In the genomic region with DNA sequence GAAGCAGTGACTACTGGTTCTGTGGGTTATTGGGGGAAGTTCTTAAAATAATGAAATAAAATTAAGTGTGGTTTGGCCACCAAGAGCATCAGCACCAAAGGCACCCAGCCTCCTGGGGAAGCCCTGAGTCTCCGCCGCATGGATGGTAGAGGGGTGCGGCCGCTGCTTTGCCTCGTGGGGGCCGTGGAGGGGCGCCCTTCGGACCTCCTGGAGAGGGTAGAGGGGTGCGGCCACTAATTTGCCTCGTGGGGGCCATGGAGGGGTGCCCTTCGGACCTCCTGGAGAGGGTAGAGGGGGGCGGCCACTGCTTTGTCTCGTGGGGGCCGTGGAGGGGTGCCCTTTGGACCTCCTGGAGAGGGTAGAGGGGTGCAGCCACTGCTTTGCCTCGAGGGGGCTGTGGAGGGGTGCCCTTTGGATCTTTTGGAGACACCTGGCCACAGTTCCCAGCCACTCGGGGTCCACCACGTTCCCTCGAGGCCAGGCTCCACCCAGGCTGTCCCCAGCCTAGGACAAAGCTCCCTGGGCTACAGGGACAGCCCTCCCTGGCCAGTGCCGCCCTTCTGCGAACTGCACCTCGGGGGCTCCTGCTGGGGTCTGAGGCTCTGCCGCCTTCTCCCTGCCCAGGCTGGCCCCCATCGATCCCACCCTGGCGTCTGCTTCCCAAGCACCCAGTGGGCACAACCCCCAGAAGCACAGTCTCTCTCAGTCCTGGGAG, we compare ENCODE assay signal across 30 cellular contexts.
"Had no signal": no experiment of that assay in that cellular context is flagged by ENCODE, and none has a peak within 500 bp of the region (broad histone marks: within the 10 kb centered on the region; RNA-seq: fewer than 3 reads in every experiment).

No MANE protein-coding gene starts in this region.

- H3K27ac Mint-ChIP-seq: activated naive CD8-positive, alpha-beta T cell; dendritic cell treated with granulocyte-macrophage colony-stimulating factor and Interleukin-4, amounts not matched to agents 40 ng/mL and 50 ng/mL, for 4 days; endodermal cell; nephron; T-helper 17 cell had no signal

- H3K27me3 Mint-ChIP-seq: dendritic cell treated with granulocyte-macrophage colony-stimulating factor and Interleukin-4, amounts not matched to agents 40 ng/mL and 50 ng/mL, for 4 days; T-helper 17 cell had no signal

- H3K4me1 Mint-ChIP-seq: endodermal cell, nephron, T-helper 17 cell had no signal

- H3K4me1 ChIP-seq: esophagus squamous epithelium, lower lobe of right lung, pancreas, testis, uterus had no signal

- H3K36me3 ChIP-seq: cardiac muscle cell, esophagus squamous epithelium, lower lobe of right lung, pancreas, uterus, WERI-Rb-1 had no signal

- DNase-seq: activated CD4-positive, alpha-beta T cell treated with anti-CD3 and anti-CD28 coated beads for 48 hours; activated CD4-positive, alpha-beta T cell treated with anti-CD3 and anti-CD28 coated beads, Interleukin-2, amount 50 U/mL, for 48 hours; activated CD8-positive, alpha-beta memory T cell treated with anti-CD3 and anti-CD28 coated beads for 24 hours; activated effector memory CD4-positive, alpha-beta T cell treated with Interleukin-2 at 50 U/mL for 16 hours; activated naive CD4-positive, alpha-beta T cell treated with Interleukin-2 at 50 U/mL for 16 hours; anterior cingulate cortex; endodermal cell; esophagus squamous epithelium; foreskin melanocyte; kidney glomerular epithelial cell; lower lobe of right lung; mesenchymal stem cell; nucleus accumbens; right cardiac atrium; stimulated activated CD4-positive, alpha-beta T cell treated with anti-CD3 and anti-CD28 coated beads, Interleukin-12 subunit alpha, Interleukin-12 subunit beta, amount 100 ng/mL, for 4 hours; stimulated activated CD4-positive, alpha-beta T cell treated with anti-CD3 and anti-CD28 coated beads, Interleukin-4, amount 100 ng/mL, for 1 hour; stimulated activated naive CD8-positive, alpha-beta T cell treated with anti-CD3 and anti-CD28 coated beads, Interleukin-15, Interleukin-2, amounts not matched to agents 100 U/mL and 50 U/mL, for 24 hours; T-helper 17 cell; T1000; testis; trophoblast cell; uterus; WERI-Rb-1 had no signal

- H3K9me3 Mint-ChIP-seq: dendritic cell treated with granulocyte-macrophage colony-stimulating factor and Interleukin-4, amounts not matched to agents 40 ng/mL and 50 ng/mL, for 4 days; nephron had no signal

- H3K27ac ChIP-seq: cardiac muscle cell, esophagus squamous epithelium, lower lobe of right lung, pancreas, testis, uterus, WERI-Rb-1 had no signal

- H3K9me3 ChIP-seq: esophagus squamous epithelium, lower lobe of right lung, pancreas, testis, uterus had no signal

- H3K36me3 Mint-ChIP-seq: activated naive CD8-positive, alpha-beta T cell had no signal

- H3K27me3 ChIP-seq: cardiac muscle cell, esophagus squamous epithelium, pancreas, testis, uterus had no signal

- ATAC-seq: activated CD4-positive, CD25-positive, alpha-beta regulatory T cell treated with anti-CD3 and anti-CD28 coated beads, Interleukin-2, amount 50 U/mL, for 24 hours; left lobe of liver; lower lobe of right lung; pancreas; right cardiac atrium; stimulated activated naive CD8-positive, alpha-beta T cell treated with anti-CD3 and anti-CD28 coated beads, Interleukin-15, Interleukin-2, amounts not matched to agents 100 U/mL and 50 U/mL, for 24 hours; T-helper 17 cell had no signal

- H3K4me3 ChIP-seq: cardiac muscle cell, esophagus squamous epithelium, lower lobe of right lung, pancreas, testis, uterus had no signal

- H3K4me3 Mint-ChIP-seq: activated naive CD8-positive, alpha-beta T cell; dendritic cell treated with granulocyte-macrophage colony-stimulating factor and Interleukin-4, amounts not matched to agents 40 ng/mL and 50 ng/mL, for 4 days; endodermal cell; nephron; T-helper 17 cell had no signal
